Comparison of ENCODE assay signal across 16 cellular contexts in genomic region chr3:79973917-79974595, GRCh38.
DNase-seq lines count a peak whose midpoint lies in the region; ATAC-seq and TF ChIP-seq lines count a peak whose summit lies in the region.
"Had no signal": no experiment of that assay in that cellular context is flagged by ENCODE, and none has a peak within 500 bp of the region (broad histone marks: within the 10 kb centered on the region; RNA-seq: fewer than 3 reads in every experiment).

No MANE protein-coding gene starts in this region.

- no peak for TF ChIP-seq POLR2A in sigmoid colon (IDR thresholded peaks at IDR 0.05)

- no peaks in the 10 kb centered on the region for H3K27me3 Mint-ChIP-seq in T-helper 17 cell
- H3K27me3 Mint-ChIP-seq: CD4-positive, CD25-positive, alpha-beta regulatory T cell had no signal

- no peaks in the 10 kb centered on the region for H3K36me3 Mint-ChIP-seq in T-helper 17 cell (ENCODE audit: low read depth)
- H3K36me3 Mint-ChIP-seq: CD4-positive, CD25-positive, alpha-beta regulatory T cell had no signal

- no peak overlapping the region for H3K4me3 Mint-ChIP-seq in T-helper 17 cell
- H3K4me3 Mint-ChIP-seq: CD4-positive, CD25-positive, alpha-beta regulatory T cell had no signal

- 72 to 82% methylated on average over 5 of the region's 5 CpGs for WGBS in sigmoid colon, 2 donors

- H3K4me1 ChIP-seq in right atrium auricular region: no peaks in the 10 kb centered on the region
- H3K4me1 ChIP-seq in fibroblast of lung (ENCODE audit: control insufficient read depth, extremely low read depth, insufficient read depth, low read length): no peaks in the 10 kb centered on the region
- H3K4me1 ChIP-seq in sigmoid colon: peaks cover 0 to 27% (median 0%) of the 10 kb centered on the region in 4 donors
- H3K4me1 ChIP-seq: Peyer's patch had no signal

- ATAC-seq in Right ventricle myocardium inferior (peak; percentile 88), T-helper 17 cell (no peak)

- H3K36me3 ChIP-seq in right atrium auricular region (no peaks in the 10 kb centered on the region), fibroblast of lung (ENCODE audit: control insufficient read depth, insufficient read depth, low read length) (no peaks in the 10 kb centered on the region), sigmoid colon (no peaks in the 10 kb centered on the region)
- H3K36me3 ChIP-seq: Peyer's patch, SJSA1 had no signal

- no peak overlapping the region for H2AFZ ChIP-seq in fibroblast of lung (ENCODE audit: low read length)

- no peak overlapping the region for H3K27ac Mint-ChIP-seq in T-helper 17 cell
- H3K27ac Mint-ChIP-seq: CD4-positive, CD25-positive, alpha-beta regulatory T cell had no signal

- H3K79me2 ChIP-seq in fibroblast of lung (ENCODE audit: control insufficient read depth, insufficient read depth, low read length): no peaks in the 10 kb centered on the region

- DNase-seq in Right ventricle myocardium inferior (ENCODE audit: missing footprints) (no peak), right atrium auricular region (ENCODE audit: low spot score) (no peak), astrocyte of the hippocampus (ENCODE audit: low read depth, low spot score) (peak; percentile 10), fibroblast of lung (ENCODE audit: low read depth in 2 of 2) (peak; percentile 61 to 63), sigmoid colon (no peak), T-helper 17 cell (no peak), hepatic stellate cell (ENCODE audit: low spot score) (no peak), epidermal melanocyte (ENCODE audit: insufficient read length, low spot score) (no peak)
- DNase-seq: CD4-positive, CD25-positive, alpha-beta regulatory T cell; DMS79 treated with DMSO at 0.1 percent for 48 hours; HCEC 1CT; NCI-H1694; NCI-H2107; NCI-H82; Peyer's patch had no signal

- H3K27me3 ChIP-seq in right atrium auricular region: no peaks in the 10 kb centered on the region
- H3K27me3 ChIP-seq in fibroblast of lung (ENCODE audit: control insufficient read depth, insufficient read depth, low read length): no peaks in the 10 kb centered on the region
- H3K27me3 ChIP-seq in sigmoid colon: no peaks in the 10 kb centered on the region
- H3K27me3 ChIP-seq: Peyer's patch, SJSA1 had no signal

- peak in 2 of 4 donors; percentile 44 to 66 for TF ChIP-seq EP300 in sigmoid colon (IDR thresholded peaks at IDR 0.05)

- H3K4me2 ChIP-seq in fibroblast of lung (ENCODE audit: extremely low read depth, insufficient read depth, low read length): no peak overlapping the region

- no peak overlapping the region for H3K9ac ChIP-seq in fibroblast of lung (ENCODE audit: insufficient read depth, low read length)

- no peaks in the 10 kb centered on the region for H4K20me1 ChIP-seq in fibroblast of lung (ENCODE audit: control insufficient read depth, extremely low read depth, insufficient read depth, low read length)

- no peaks in the 10 kb centered on the region for H3K9me3 ChIP-seq in right atrium auricular region
- no peaks in the 10 kb centered on the region for H3K9me3 ChIP-seq in fibroblast of lung (ENCODE audit: control insufficient read depth, insufficient read depth, low read depth, low read length)
- H3K9me3 ChIP-seq in sigmoid colon: no peaks in the 10 kb centered on the region
- peaks cover 2% of the 10 kb centered on the region for H3K9me3 ChIP-seq in T-helper 17 cell (ENCODE audit: control insufficient read depth, low read length, poor library complexity, severe bottlenecking)
- H3K9me3 ChIP-seq: Peyer's patch, SJSA1 had no signal

- intact Hi-C loops in Right ventricle myocardium inferior (cut with DNase I) (loop anchor here (5.0 kb wide), 1 partner anchor 33 kb away; no protein-coding TSS in a partner anchor), sigmoid colon (cut with DNase I) (no loop called here)

- H3K27ac ChIP-seq in right atrium auricular region (peak overlapping the region in 1 of 2 donors; percentile 24), fibroblast of lung (ENCODE audit: insufficient read depth, low read length) (no peak overlapping the region), sigmoid colon (peak overlapping the region in 3 of 4 donors; percentile 33 to 45 (median 37))
- H3K27ac ChIP-seq: Peyer's patch, SJSA1 had no signal

- TF ChIP-seq CTCF in right atrium auricular region (IDR thresholded peaks at IDR 0.05): no peak
- TF ChIP-seq CTCF in fibroblast of lung (conservative IDR thresholded peaks at IDR 0.05 in 1 of 2, IDR thresholded peaks at IDR 0.05 in 1 of 2; ENCODE audit: low read depth in 1 of 2, low read length in 2 of 2): no peak
- no peak for TF ChIP-seq CTCF in sigmoid colon (IDR thresholded peaks at IDR 0.05)

- no peaks in the 10 kb centered on the region for H3K4me1 Mint-ChIP-seq in T-helper 17 cell
- H3K4me1 Mint-ChIP-seq: CD4-positive, CD25-positive, alpha-beta regulatory T cell had no signal

- H3K4me3 ChIP-seq in right atrium auricular region (no peak overlapping the region), fibroblast of lung (replicated peaks in 1 of 4; ENCODE audit: control extremely low read depth in 1 of 4, insufficient read depth in 1 of 4, low read depth in 3 of 4, low read length in 4 of 4) (no peak overlapping the region), sigmoid colon (no peak overlapping the region)
- H3K4me3 ChIP-seq: Peyer's patch, SJSA1 had no signal

Comparison
In these comparisons a context has a peak if more than half of its experiments do, and no peak if none do; other contexts are left out.
1. DNase-seq: peak in astrocyte of the hippocampus (single experiment) and fibroblast of lung (2 of 2); none in Right ventricle myocardium inferior (single experiment), right atrium auricular region (single experiment), sigmoid colon (single experiment), T-helper 17 cell (0 of 3), hepatic stellate cell (single experiment) and epidermal melanocyte (single experiment).